8 cellular contexts compared by ENCODE assay signal in the genomic region with DNA sequence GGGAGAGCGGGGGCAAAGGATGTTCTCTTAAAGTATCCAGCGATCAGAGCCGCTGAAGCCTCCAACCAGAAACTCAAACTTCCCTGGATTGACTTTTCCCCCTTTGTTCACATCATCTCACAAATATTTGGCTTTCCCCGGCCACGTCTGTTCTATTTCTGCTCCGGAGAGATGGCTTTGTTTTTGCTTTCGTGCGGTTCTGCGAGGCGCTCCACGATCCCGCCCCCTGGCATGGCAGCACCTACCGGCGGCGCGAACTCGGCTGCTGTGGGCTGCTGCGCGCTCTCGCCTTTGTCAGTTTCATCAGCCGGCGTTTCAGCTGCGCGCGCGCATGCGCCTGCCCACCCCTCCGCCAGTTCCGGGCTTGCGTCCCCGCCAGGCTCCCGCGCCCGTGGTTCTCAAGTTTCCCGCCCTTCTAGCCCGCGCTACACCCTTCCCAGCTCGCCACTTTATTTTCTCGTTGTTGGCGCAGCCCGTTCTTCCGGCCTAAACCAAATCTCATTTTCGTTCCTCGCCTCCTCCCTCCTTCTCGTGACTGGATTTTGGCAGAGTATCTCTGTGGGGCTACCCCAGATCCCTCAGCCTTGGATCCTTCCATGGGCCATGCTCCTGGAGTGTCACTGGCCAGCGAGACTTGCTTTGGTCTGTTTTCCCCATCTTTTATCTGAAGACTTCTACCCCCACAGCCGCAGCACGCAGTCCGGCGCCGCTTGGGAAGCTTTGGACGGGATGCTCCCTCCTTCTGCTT.
A peak's percentile ranks its signal among the peaks of the same experiment; 100 is the strongest.
DNase-seq lines count a peak whose midpoint lies in the region; ATAC-seq and TF ChIP-seq lines count a peak whose summit lies in the region.

No MANE protein-coding gene starts in this region.

- CTCF ChIA-PET in RWPE1 (lab: Yijun Ruan, JAX) = interaction anchor here (0.6 kb wide), 1 partner anchor 8 kb away, joined by 3 read pairs; no protein-coding TSS in a partner anchor

- H3K79me2 ChIP-seq in KMS-11 (ENCODE audit: insufficient read depth, low read depth) = no peaks in the 10 kb centered on the region

- H3K9ac ChIP-seq in KMS-11 = peak overlapping the region; percentile 75; the same call in 1 of the 2 replicates

- peaks cover 8% of the 10 kb centered on the region for H3K4me1 ChIP-seq in KMS-11 (ENCODE audit: low read depth, poor library complexity, severe bottlenecking)
- peaks cover 3% of the 10 kb centered on the region for H3K4me1 ChIP-seq in neuron (ENCODE audit: insufficient read depth, low read length)

- H3K4me3 ChIP-seq in KMS-11 (IDR thresholded peaks at IDR 0.05; ENCODE audit: insufficient read depth, low read depth, low read length) (peak overlapping the region; percentile 80), foreskin fibroblast (ENCODE audit: low read depth in 1 of 2, low read length in 2 of 2) (peak overlapping the region; percentile 60 to 80), neuron (ENCODE audit: low read length) (peak overlapping the region; percentile 62)

- POLR2A ChIA-PET in RWPE1 (lab: Yijun Ruan, JAX; ENCODE audit: low non-redundant PET) = no interaction called here

- no peaks in the 10 kb centered on the region for H3K36me3 ChIP-seq in KMS-11 (ENCODE audit: insufficient read depth)
- H3K36me3 ChIP-seq in neuron (ENCODE audit: insufficient read depth, low read length) = no peaks in the 10 kb centered on the region

- no peaks in the 10 kb centered on the region for H3K27me3 ChIP-seq in KMS-11 (ENCODE audit: insufficient read depth, low read depth)
- H3K27me3 ChIP-seq in neuron (ENCODE audit: insufficient read depth, low read length) = peaks cover 5% of the 10 kb centered on the region

- DNase-seq in Daoy (ENCODE audit: low read depth) (peak; percentile 90), RWPE1 (ENCODE audit: low spot score) (peak; percentile 83), foreskin fibroblast (peak; percentile 79 to 90), stromal cell of bone marrow (ENCODE audit: low read depth) (peak; percentile 72)
- DNase-seq in activated effector memory CD4-positive, alpha-beta T cell treated with anti-CD3 and anti-CD28 coated beads, Interleukin-2, amount 50 U/mL, for 16 hours = peak; percentile 95

- no peaks in the 10 kb centered on the region for H4K20me1 ChIP-seq in KMS-11 (ENCODE audit: insufficient read depth)

- peak overlapping the region; percentile 79 for H2AFZ ChIP-seq in KMS-11 (ENCODE audit: low read depth)
- peak overlapping the region; percentile 75 for H2AFZ ChIP-seq in neuron (ENCODE audit: low read depth, low read length)

- no peaks in the 10 kb centered on the region for H3K9me3 ChIP-seq in neuron (ENCODE audit: low read length)

- TF ChIP-seq CTCF in KMS-11 (conservative IDR thresholded peaks at IDR 0.05; ENCODE audit: low read depth, low read length) (no peak), RWPE1 (conservative IDR thresholded peaks at IDR 0.05; ENCODE audit: low read depth) (no peak), foreskin fibroblast (IDR thresholded peaks at IDR 0.05; ENCODE audit: low read depth, low read length) (no peak)

- peak; percentile 89 for ATAC-seq in GM21737 (IDR thresholded peaks at IDR 0.05; ENCODE audit: unreplicated experiment)

- H3K27ac ChIP-seq in KMS-11 (peak overlapping the region; percentile 68), RWPE1 (peak overlapping the region; percentile 87)

- peak overlapping the region; percentile 42; the same call in 1 of the 2 replicates for H3K4me2 ChIP-seq in KMS-11

Comparison
In these comparisons a context has a peak if more than half of its experiments do, and no peak if none do; other contexts are left out.
1. Peak in every context shown above with its lines: DNase-seq, ATAC-seq, H3K4me3 ChIP-seq and H3K27ac ChIP-seq.